8 cellular contexts compared by ENCODE assay signal in genomic region chr19:49119411-49120324, GRCh38. TPM values are rescaled to one million over a fixed set of nuclear protein-coding genes. Genes with fewer than 3 reads are reported as not detected.
DNase-seq lines count a peak whose midpoint lies in the region; ATAC-seq and TF ChIP-seq lines count a peak whose summit lies in the region.

PPFIA3 (plus strand) TSS chr19:49119544; CDS start chr19:49127874, 8,330 bp downstream.

- no peak for TF ChIP-seq EP300 in esophagus muscularis mucosa (IDR thresholded peaks at IDR 0.05)

- H3K27me3 ChIP-seq in HL-60 (ENCODE audit: insufficient read depth, poor library complexity, severe bottlenecking) (peaks cover 19% of the 10 kb centered on the region), esophagus muscularis mucosa (no peaks in the 10 kb centered on the region), mucosa of stomach (ENCODE audit: control insufficient read depth, insufficient read depth, low read length) (peaks cover 8% of the 10 kb centered on the region), uterus (no peaks in the 10 kb centered on the region)

- H3K36me3 ChIP-seq in esophagus muscularis mucosa: peaks cover 0 to 4% (median 0%) of the 10 kb centered on the region in 4 donors
- no peaks in the 10 kb centered on the region for H3K36me3 ChIP-seq in mucosa of stomach (ENCODE audit: control insufficient read depth, insufficient read depth, low read length)
- H3K36me3 ChIP-seq in uterus: no peaks in the 10 kb centered on the region

- no peaks in the 10 kb centered on the region for H3K9me3 ChIP-seq in esophagus muscularis mucosa
- H3K9me3 ChIP-seq in mucosa of stomach (ENCODE audit: control insufficient read depth, low read length): no peaks in the 10 kb centered on the region
- H3K9me3 ChIP-seq in uterus: no peaks in the 10 kb centered on the region

- TF ChIP-seq POLR2A in esophagus muscularis mucosa (IDR thresholded peaks at IDR 0.05; ENCODE audit: low read depth) (no peak), uterus (IDR thresholded peaks at IDR 0.05) (no peak)

- TF ChIP-seq CTCF in HL-60 (IDR thresholded peaks at IDR 0.05; ENCODE audit: insufficient read depth, low read length) (no peak), esophagus muscularis mucosa (IDR thresholded peaks at IDR 0.05) (no peak), uterus (IDR thresholded peaks at IDR 0.05) (no peak)

- intact Hi-C loops in esophagus muscularis mucosa (cut with DNase I): no loop called here
- intact Hi-C loops in uterus (cut with DNase I; ENCODE audit: low total_unique reads): no loop called here

- ATAC-seq in GM21576 (IDR thresholded peaks at IDR 0.05; ENCODE audit: unreplicated experiment) (no peak), HG02885 (IDR thresholded peaks at IDR 0.05; ENCODE audit: poor library complexity, unreplicated experiment) (no peak)

- H3K27ac ChIP-seq in HL-60 (replicated peaks): peak within 1 kb of the TSS; percentile 89
- H3K27ac ChIP-seq in esophagus muscularis mucosa (replicated peaks in 1 of 4): peak within 1 kb of the TSS; percentile 92 to 99 (median 97)
- H3K27ac ChIP-seq in uterus: peak within 1 kb of the TSS; percentile 86 to 96

- peaks cover 27 to 40% (median 38%) of the 10 kb centered on the region in 4 donors for H3K4me1 ChIP-seq in esophagus muscularis mucosa
- peaks cover 26% of the 10 kb centered on the region for H3K4me1 ChIP-seq in mucosa of stomach (ENCODE audit: control insufficient read depth, insufficient read depth, low read length)
- peaks cover 0 to 17% of the 10 kb centered on the region in 2 donors for H3K4me1 ChIP-seq in uterus

- H3K4me3 ChIP-seq in HL-60 (replicated peaks; ENCODE audit: insufficient read depth, low read length) (peak within 1 kb of the TSS; percentile 61), esophagus muscularis mucosa (peak within 1 kb of the TSS; percentile 63 to 86 (median 70)), mucosa of stomach (ENCODE audit: low read length) (peak within 1 kb of the TSS; percentile 5), uterus (peak within 1 kb of the TSS; percentile 51 to 66)

- peak within 1 kb of the TSS; percentile 82 for H3K9ac ChIP-seq in mucosa of stomach (ENCODE audit: low read length)

- peak; percentile 62 for DNase-seq in Ammon's horn (ENCODE audit: low spot score)
- DNase-seq in HL-60 (ENCODE audit: low read depth in 1 of 2, low spot score in 1 of 2): no peak
- DNase-seq in activated CD8-positive, alpha-beta memory T cell treated with anti-CD3 and anti-CD28 coated beads for 24 hours: peak; percentile 67
- DNase-seq in esophagus muscularis mucosa (ENCODE audit: extremely low spot score): no peak
- peak in 1 of 2 donors; percentile 64 for DNase-seq in uterus

- WGBS in esophagus muscularis mucosa: under 1% methylated on average over 33 of the region's 90 CpGs

RNA-seq across cellular contexts. Expression of gene PPFIA3, which starts in this region (rescaled TPM):
- 1 to 10 TPM; 3.3 to 8.4 (median 5.3) TPM for total RNA-seq in esophagus muscularis mucosa
- total RNA-seq in uterus: 1 to 10 TPM in 2 of 4 donors, under 1 TPM in 1, not detected in 1; 0.51 to 8.3 (median 7.4) TPM

Comparison
In these comparisons a context has a peak if more than half of its experiments do, and no peak if none do; other contexts are left out.
1. DNase-seq: peak in Ammon's horn (single experiment) and activated CD8-positive, alpha-beta memory T cell treated with anti-CD3 and anti-CD28 coated beads for 24 hours (single experiment); none in HL-60 (0 of 2) and esophagus muscularis mucosa (single experiment).
2. H3K4me3 ChIP-seq: peak in every context shown above with its lines; median percentile 70 in esophagus muscularis mucosa; 61 in HL-60; 58 in uterus; 5 in mucosa of stomach.
3. Peak in every context shown above with its lines, with median percentiles within 50 percentile points of each other: H3K27ac ChIP-seq.